Comparison of ENCODE assay signal across 29 cellular contexts in the genomic region with DNA sequence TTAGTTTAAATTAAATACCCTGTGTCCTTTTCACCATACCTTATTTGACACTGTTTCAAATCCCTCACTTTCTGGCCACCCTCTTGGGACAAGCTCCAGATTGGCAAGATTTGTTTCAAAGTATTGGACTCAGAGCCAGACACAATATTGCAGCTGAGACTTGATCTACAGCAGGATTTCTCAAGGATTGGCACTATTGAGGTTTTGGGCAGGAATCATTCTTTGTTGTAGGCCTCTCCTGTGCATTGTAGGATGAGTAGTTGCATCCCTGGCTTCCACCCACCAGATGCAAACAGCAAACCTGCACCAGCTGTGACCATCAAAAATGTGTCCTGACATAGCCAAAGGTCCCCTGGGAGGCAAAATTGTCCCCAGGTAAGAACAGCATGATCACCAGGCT.
"Had no signal": no experiment of that assay in that cellular context is flagged by ENCODE, and none has a peak within 500 bp of the region (broad histone marks: within the 10 kb centered on the region; RNA-seq: fewer than 3 reads in every experiment).

No MANE protein-coding gene starts in this region.

- FAIRE-seq: urothelium cell line had no signal

- H3K27ac ChIP-seq: stomach, suprapubic skin, testis, thoracic aorta, thyroid gland, tibial artery, tibial nerve, transverse colon, upper lobe of left lung, upper lobe of right lung, uterus, vagina had no signal

- H3K27ac Mint-ChIP-seq: stimulated activated effector memory CD8-positive, alpha-beta T cell treated with anti-CD3 and anti-CD28 coated beads, Interleukin-12 subunit alpha, Interleukin-12 subunit beta, amount 100 ng/mL, for 72 hours; stimulated activated memory B cell treated with anti-CD40 and anti-IgM and Interleukin-4, amounts not matched to agents 10 μg/mL and 1 μg/mL and 100 μg/mL, for 72 hours; stimulated activated naive B cell treated with anti-CD40 and anti-IgM and Interleukin-4, amounts not matched to agents 10 μg/mL and 1 μg/mL and 100 μg/mL, for 72 hours; stimulated activated naive CD8-positive, alpha-beta T cell treated with anti-CD3 and anti-CD28 coated beads, Interleukin-15, amount 100 ng/mL, for 72 hours; stimulated activated naive CD8-positive, alpha-beta T cell treated with anti-CD3 and anti-CD28 coated beads, Interleukin-15, Interleukin-2, amounts not matched to agents 100 ng/mL and 50 ng/mL, for 24 hours; type B pancreatic cell had no signal

- H3K4me1 Mint-ChIP-seq: stimulated activated effector memory CD8-positive, alpha-beta T cell treated with anti-CD3 and anti-CD28 coated beads, Interleukin-12 subunit alpha, Interleukin-12 subunit beta, amount 100 ng/mL, for 72 hours; stimulated activated memory B cell treated with anti-CD40 and anti-IgM and Interleukin-4, amounts not matched to agents 10 μg/mL and 1 μg/mL and 100 μg/mL, for 72 hours; stimulated activated naive B cell treated with anti-CD40 and anti-IgM and Interleukin-4, amounts not matched to agents 10 μg/mL and 1 μg/mL and 100 μg/mL, for 72 hours; stimulated activated naive CD8-positive, alpha-beta T cell treated with anti-CD3 and anti-CD28 coated beads, Interleukin-15, amount 100 ng/mL, for 72 hours had no signal

- ATAC-seq: stimulated activated effector memory CD8-positive, alpha-beta T cell treated with anti-CD3 and anti-CD28 coated beads, Interleukin-12 subunit alpha, Interleukin-12 subunit beta, amount 100 ng/mL, for 72 hours; stimulated activated memory B cell treated with anti-CD40 and anti-IgM and Interleukin-4, amounts not matched to agents 10 μg/mL and 1 μg/mL and 100 μg/mL, for 72 hours; stimulated activated naive B cell treated with anti-CD40 and anti-IgM and Interleukin-4, amounts not matched to agents 10 μg/mL and 1 μg/mL and 100 μg/mL, for 72 hours; stimulated activated naive CD8-positive, alpha-beta T cell treated with anti-CD3 and anti-CD28 coated beads, Interleukin-15, amount 100 ng/mL, for 72 hours; stimulated activated naive CD8-positive, alpha-beta T cell treated with anti-CD3 and anti-CD28 coated beads, Interleukin-15, Interleukin-2, amounts not matched to agents 100 U/mL and 50 U/mL, for 24 hours; upper lobe of right lung had no signal

- H3K36me3 ChIP-seq: stomach, suprapubic skin, thoracic aorta, thyroid gland, tibial artery, tibial nerve, transverse colon, upper lobe of left lung, upper lobe of right lung, uterus, vagina had no signal

- DNase-seq: stimulated activated CD4-positive, alpha-beta T cell treated with anti-CD3 and anti-CD28 coated beads, Interleukin-2, amount 100 ng/mL, for 48 hours; stimulated activated CD4-positive, alpha-beta T cell treated with anti-CD3 and anti-CD28 coated beads, Interleukin-4, amount 100 ng/mL, for 1 hour; stimulated activated CD4-positive, alpha-beta T cell treated with anti-CD3 and anti-CD28 coated beads, Interleukin-4, amount 100 ng/mL, for 24 hours; stimulated activated CD4-positive, alpha-beta T cell treated with anti-CD3 and anti-CD28 coated beads, Interleukin-4, amount 100 ng/mL, for 4 hours; stimulated activated CD8-positive, alpha-beta memory T cell treated with anti-CD3 and anti-CD28 coated beads, Interleukin-4, amount 100 ng/mL, for 48 hours; stimulated activated naive B cell treated with anti-CD40 and anti-IgM and Interleukin-4, amounts not matched to agents 10 μg/mL and 1 μg/mL and 100 μg/mL, for 72 hours; stimulated activated naive CD4-positive, alpha-beta T cell; stimulated activated naive CD4-positive, alpha-beta T cell treated with Interleukin-2 at 50 U/mL for 16 hours; stimulated activated naive CD8-positive, alpha-beta T cell treated with anti-CD3 and anti-CD28 coated beads, Interleukin-15, amount 100 ng/mL, for 72 hours; stimulated activated naive CD8-positive, alpha-beta T cell treated with anti-CD3 and anti-CD28 coated beads, Interleukin-15, Interleukin-2, amounts not matched to agents 100 U/mL and 50 U/mL, for 24 hours; stomach; substantia nigra; testis; thyroid gland; tibial artery; transverse colon; trophoblast cell; upper lobe of left lung; upper lobe of right lung; uterus had no signal

- H3K4me3 Mint-ChIP-seq: stimulated activated effector memory CD8-positive, alpha-beta T cell treated with anti-CD3 and anti-CD28 coated beads, Interleukin-12 subunit alpha, Interleukin-12 subunit beta, amount 100 ng/mL, for 72 hours; stimulated activated memory B cell treated with anti-CD40 and anti-IgM and Interleukin-4, amounts not matched to agents 10 μg/mL and 1 μg/mL and 100 μg/mL, for 72 hours; stimulated activated naive B cell treated with anti-CD40 and anti-IgM and Interleukin-4, amounts not matched to agents 10 μg/mL and 1 μg/mL and 100 μg/mL, for 72 hours; stimulated activated naive CD8-positive, alpha-beta T cell treated with anti-CD3 and anti-CD28 coated beads, Interleukin-15, amount 100 ng/mL, for 72 hours; stimulated activated naive CD8-positive, alpha-beta T cell treated with anti-CD3 and anti-CD28 coated beads, Interleukin-15, Interleukin-2, amounts not matched to agents 100 ng/mL and 50 ng/mL, for 24 hours; type B pancreatic cell had no signal

- H3K9me3 Mint-ChIP-seq: stimulated activated effector memory CD8-positive, alpha-beta T cell treated with anti-CD3 and anti-CD28 coated beads, Interleukin-12 subunit alpha, Interleukin-12 subunit beta, amount 100 ng/mL, for 72 hours; stimulated activated naive CD8-positive, alpha-beta T cell treated with anti-CD3 and anti-CD28 coated beads, Interleukin-15, Interleukin-2, amounts not matched to agents 100 ng/mL and 50 ng/mL, for 24 hours; type B pancreatic cell had no signal

- H3K27me3 ChIP-seq: stomach, suprapubic skin, testis, thyroid gland, tibial artery, tibial nerve, transverse colon, upper lobe of left lung, upper lobe of right lung, uterus, vagina had no signal

- H3K27me3 Mint-ChIP-seq: stimulated activated memory B cell treated with anti-CD40 and anti-IgM and Interleukin-4, amounts not matched to agents 10 μg/mL and 1 μg/mL and 100 μg/mL, for 72 hours; stimulated activated naive CD8-positive, alpha-beta T cell treated with anti-CD3 and anti-CD28 coated beads, Interleukin-15, amount 100 ng/mL, for 72 hours had no signal

- H3K4me1 ChIP-seq: stomach, suprapubic skin, testis, thyroid gland, tibial artery, tibial nerve, transverse colon, upper lobe of left lung, upper lobe of right lung, uterus, vagina had no signal

- H3K4me3 ChIP-seq: stomach, suprapubic skin, testis, thoracic aorta, thyroid gland, tibial artery, tibial nerve, transverse colon, upper lobe of left lung, upper lobe of right lung, uterus, vagina had no signal

- H3K36me3 Mint-ChIP-seq: stimulated activated effector memory CD8-positive, alpha-beta T cell treated with anti-CD3 and anti-CD28 coated beads, Interleukin-12 subunit alpha, Interleukin-12 subunit beta, amount 100 ng/mL, for 72 hours; stimulated activated memory B cell treated with anti-CD40 and anti-IgM and Interleukin-4, amounts not matched to agents 10 μg/mL and 1 μg/mL and 100 μg/mL, for 72 hours; stimulated activated naive B cell treated with anti-CD40 and anti-IgM and Interleukin-4, amounts not matched to agents 10 μg/mL and 1 μg/mL and 100 μg/mL, for 72 hours; type B pancreatic cell had no signal

- H3K9me3 ChIP-seq: stomach, suprapubic skin, testis, thoracic aorta, thyroid gland, tibial artery, tibial nerve, transverse colon, upper lobe of left lung, upper lobe of right lung, uterus, vagina had no signal
